ENCODE assay signal across 8 cellular contexts in genomic region chr10:60069311-60069710, GRCh38.
"Had no signal": no experiment of that assay in that cellular context is flagged by ENCODE, and none has a peak within 500 bp of the region (broad histone marks: within the 10 kb centered on the region; RNA-seq: fewer than 3 reads in every experiment).

No MANE protein-coding gene starts in this region.

- H3K9me3 Mint-ChIP-seq: HFFc6 had no signal

- DNase-seq: GM23248, GOT3, H7, HFFc6, IMR-90, KBM-7 had no signal

- H3K27ac Mint-ChIP-seq: HFFc6 had no signal

- ATAC-seq: HCT116 had no signal

- H3K4me3 Mint-ChIP-seq: HFFc6 had no signal

- H3K4me3 ChIP-seq: GM23248, HAP-1 had no signal
